In the genomic region with DNA sequence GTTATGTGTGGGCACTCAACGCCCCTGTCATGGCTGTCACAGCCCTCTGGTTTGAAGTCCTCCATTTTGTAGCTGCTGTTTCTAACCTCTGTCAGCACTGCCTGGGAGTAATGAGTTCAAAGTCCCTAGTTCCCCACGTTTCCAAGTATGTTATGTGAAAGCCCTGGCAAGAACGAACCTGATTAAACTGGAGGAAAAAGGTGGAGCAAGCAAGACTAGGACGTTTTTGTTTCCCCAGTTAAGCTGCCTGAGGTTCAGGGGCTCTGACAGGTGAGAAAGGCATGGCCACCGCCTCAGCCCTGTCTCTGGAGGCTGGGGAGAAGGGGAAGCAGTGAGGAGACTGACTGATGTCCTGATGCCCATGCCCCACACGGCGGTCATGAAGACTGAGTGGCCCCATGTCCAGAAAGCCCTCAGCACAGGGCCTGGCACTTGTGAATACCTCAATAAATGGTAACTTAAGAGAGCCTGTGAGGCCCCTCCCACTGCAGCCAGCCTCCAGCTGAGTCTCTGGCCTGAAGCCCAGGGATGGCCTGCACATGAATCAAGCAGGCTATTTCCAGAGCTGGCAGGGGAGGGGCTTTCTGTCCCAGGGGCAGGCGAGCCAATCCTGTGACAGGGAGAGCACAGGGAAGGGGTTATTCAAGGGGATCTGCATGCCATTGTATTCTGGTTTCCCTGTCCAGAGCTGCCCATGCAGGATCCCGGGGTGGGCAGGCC, we compare ENCODE assay signal across 9 cellular contexts.
DNase-seq lines count a peak whose midpoint lies in the region; ATAC-seq, FAIRE-seq and TF ChIP-seq lines count a peak whose summit lies in the region.
"Had no signal": no experiment of that assay in that cellular context is flagged by ENCODE, and none has a peak within 500 bp of the region (broad histone marks: within the 10 kb centered on the region; RNA-seq: fewer than 3 reads in every experiment).

No MANE protein-coding gene starts in this region.

- H3K4me1 ChIP-seq in K562 (replicated peaks in 1 of 2; ENCODE audit: control insufficient read depth in 2 of 2, insufficient read depth in 2 of 2, low read length in 2 of 2) (peaks cover 15 to 30% of the 10 kb centered on the region in 2 experiments), sigmoid colon (peaks cover 0 to 71% (median 63%) of the 10 kb centered on the region in 4 donors)

- TF ChIP-seq RAD21 in K562 (CRISPR knock-in tag; conservative IDR thresholded peaks at IDR 0.05 in 1 of 2, IDR thresholded peaks at IDR 0.05 in 1 of 2) = no peak

- H4K20me1 ChIP-seq in K562 (replicated peaks; ENCODE audit: control insufficient read depth, insufficient read depth, low read length) = peaks cover 28% of the 10 kb centered on the region

- FAIRE-seq in K562 (lab: Jason Lieb, UNC) (peak; percentile 94), D721Med (lab: Jason Lieb, UNC) (no peak)

- in situ Hi-C loops in K562 (cut with MboI) = loop anchor here (5.0 to 10.0 kb wide), 2 partner anchors 116 to 484 kb away; no protein-coding TSS in a partner anchor

- H3K27me3 ChIP-seq in K562 (ENCODE audit: control insufficient read depth in 2 of 2, insufficient read depth in 2 of 2, low read length in 2 of 2) (no peaks in the 10 kb centered on the region), sigmoid colon (no peaks in the 10 kb centered on the region)

- H3K27ac ChIP-seq in K562 (ENCODE audit: extremely low read depth, low read depth, low read length) (no peak overlapping the region), sigmoid colon (peak overlapping the region; percentile 67 to 91 (median 82))

- CTCF ChIA-PET in K562 (lab: Yijun Ruan, JAX; ENCODE audit: low intra/inter-chr PET ratio) = interaction anchor here (0.5 to 2.4 kb wide), 3 partner anchors 111 to 479 kb away, joined by 3 to 11 read pairs (median 4); no protein-coding TSS in a partner anchor

- H3K79me2 ChIP-seq in K562 (ENCODE audit: control insufficient read depth, insufficient read depth, low read length) = peaks cover 9% of the 10 kb centered on the region; the same call in 1 of the 3 replicates

- no TSS peak for BruUV-seq in K562 (replicated peaks; lab: Mats Ljungman, UMichigan)

- H3K4me3 ChIP-seq in K562 = no peak overlapping the region
- H3K4me3 ChIP-seq in sigmoid colon = no peak overlapping the region

- peak overlapping the region in 1 of 2 experiments; percentile 40; a peak in 1 of 4 replicates for H3K9ac ChIP-seq in K562 (ENCODE audit: insufficient read depth in 1 of 2, low read depth in 2 of 2, low read length in 2 of 2)

- TF ChIP-seq EP300 in K562 (IDR thresholded peaks at IDR 0.05; ENCODE audit: low read length) (no peak), sigmoid colon (IDR thresholded peaks at IDR 0.05) (peak in 2 of 4 donors; percentile 61 to 71)

- DNase-seq in C1 segment of cervical spinal cord (lab: John Stamatoyannopoulos, UW) (peak in 13 of 14 donors; percentile 35 to 94 (median 85)), NCI-H187 (lab: John Stamatoyannopoulos, UW) (peak; percentile 19 to 46), K562 (ENCODE audit: extremely low read depth in 1 of 4, low spot score in 3 of 4) (peak; percentile 40 to 85 (median 60)), hypothalamus (lab: John Stamatoyannopoulos, UW) (peak in 50 of 51 donors; percentile 30 to 96 (median 84)), sigmoid colon (peak; percentile 97), D721Med (ENCODE audit: insufficient read length, low spot score) (no peak)
- DNase-seq: activated naive CD8-positive, alpha-beta T cell treated with anti-CD3 and anti-CD28 coated beads, Interleukin-2, amount 10 ng/mL, durations not matched to agents 7 days and 5 days had no signal

- no peaks in the 10 kb centered on the region for H3K9me1 ChIP-seq in K562 (ENCODE audit: control insufficient read depth, insufficient read depth, low read length)

- no peak overlapping the region for H3K4me2 ChIP-seq in K562 (ENCODE audit: insufficient read depth, low read length)

- WGBS in K562 (ENCODE audit: insufficient coverage, low coverage, missing lambda C conversion rate) = 29% methylated on average over 9 of the region's 9 CpGs
- WGBS in sigmoid colon, 2 donors = 11 to 51% methylated on average over 9 of the region's 9 CpGs

- POLR2A ChIA-PET in K562 (lab: Yijun Ruan, JAX) = interaction anchor here (0.7 to 1.8 kb wide), 8 partner anchors 11 to 113 kb away, joined by 3 to 9 read pairs (median 3); a partner anchor contains a TSS

- no peak for TF ChIP-seq CTCF in K562 (IDR thresholded peaks at IDR 0.05 in 2 of 3, conservative IDR thresholded peaks at IDR 0.05 in 1 of 3; ENCODE audit: insufficient read depth in 2 of 3, low read depth in 1 of 3, low read length in 3 of 3)
- no peak for TF ChIP-seq CTCF in sigmoid colon (IDR thresholded peaks at IDR 0.05)
- TF ChIP-seq CTCF in D721Med (IDR thresholded peaks at IDR 0.05; ENCODE audit: insufficient read depth, missing control alignments) = no peak

- no peak for TF ChIP-seq POLR2A in K562 (conservative IDR thresholded peaks at IDR 0.05)
- TF ChIP-seq POLR2A in sigmoid colon (IDR thresholded peaks at IDR 0.05) = no peak

- intact Hi-C loops in K562 (cut with micrococcal nuclease) = loop anchor here (1.0 to 10.0 kb wide), 4 partner anchors 72 to 491 kb away; a partner anchor contains a TSS
- intact Hi-C loops in sigmoid colon (cut with DNase I) = loop anchor here (5.0 to 10.0 kb wide), 3 partner anchors 64 to 464 kb away; a partner anchor contains a TSS

- H3K9me3 ChIP-seq in K562 (replicated peaks; ENCODE audit: control insufficient read depth, insufficient read depth, low read depth, low read length) = no peaks in the 10 kb centered on the region
- no peaks in the 10 kb centered on the region for H3K9me3 ChIP-seq in sigmoid colon

- ATAC-seq in K562 (peak; percentile 83), HG02840 (IDR thresholded peaks at IDR 0.05; ENCODE audit: low FRiP score, unreplicated experiment) (no peak), GM21447 (IDR thresholded peaks at IDR 0.05; ENCODE audit: unreplicated experiment) (no peak)

- H3K36me3 ChIP-seq in K562 (ENCODE audit: control insufficient read depth, insufficient read depth, low read length) = peaks cover 34% of the 10 kb centered on the region
- H3K36me3 ChIP-seq in sigmoid colon = peaks cover 0 to 8% (median 0%) of the 10 kb centered on the region in 4 donors

- H2AFZ ChIP-seq in K562 (ENCODE audit: low read depth, low read length) = no peak overlapping the region

TF ChIP-seq in K562, 482 proteins besides CTCF, POLR2A, EP300 and RAD21 (continues in another document):
- TF ChIP-seq DACH1 (IDR thresholded peaks at IDR 0.05; ENCODE audit: partially characterized antibody) = peak; percentile 90
- TF ChIP-seq ZNF23 (CRISPR knock-in tag; IDR thresholded peaks at IDR 0.05) = no peak
- TF ChIP-seq, protein P1, sequence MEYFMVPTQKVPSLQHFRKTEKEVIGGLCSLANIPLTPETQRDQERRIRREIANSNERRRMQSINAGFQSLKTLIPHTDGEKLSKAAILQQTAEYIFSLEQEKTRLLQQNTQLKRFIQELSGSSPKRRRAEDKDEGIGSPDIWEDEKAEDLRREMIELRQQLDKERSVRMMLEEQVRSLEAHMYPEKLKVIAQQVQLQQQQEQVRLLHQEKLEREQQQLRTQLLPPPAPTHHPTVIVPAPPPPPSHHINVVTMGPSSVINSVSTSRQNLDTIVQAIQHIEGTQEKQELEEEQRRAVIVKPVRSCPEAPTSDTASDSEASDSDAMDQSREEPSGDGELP (CRISPR knock-in tag; IDR thresholded peaks at IDR 0.05; ENCODE audit: borderline replicate concordance) = peak; percentile 98
- peak; percentile 30 to 52; a peak in 3 of 4 replicates for TF ChIP-seq NRF1 (conservative IDR thresholded peaks at IDR 0.05 in 1 of 2, IDR thresholded peaks at IDR 0.05 in 1 of 2)
- no peak for TF ChIP-seq PML (IDR thresholded peaks at IDR 0.05; ENCODE audit: low read length)
- TF ChIP-seq MEIS2 (IDR thresholded peaks at IDR 0.05; ENCODE audit: partially characterized antibody) = peak; percentile 78
- no peak for TF ChIP-seq ZC3H11A (IDR thresholded peaks at IDR 0.05; ENCODE audit: low read depth, low read length)
- no peak for TF ChIP-seq E2F3 (CRISPR knock-in tag; IDR thresholded peaks at IDR 0.05)
- TF ChIP-seq, protein P2, sequence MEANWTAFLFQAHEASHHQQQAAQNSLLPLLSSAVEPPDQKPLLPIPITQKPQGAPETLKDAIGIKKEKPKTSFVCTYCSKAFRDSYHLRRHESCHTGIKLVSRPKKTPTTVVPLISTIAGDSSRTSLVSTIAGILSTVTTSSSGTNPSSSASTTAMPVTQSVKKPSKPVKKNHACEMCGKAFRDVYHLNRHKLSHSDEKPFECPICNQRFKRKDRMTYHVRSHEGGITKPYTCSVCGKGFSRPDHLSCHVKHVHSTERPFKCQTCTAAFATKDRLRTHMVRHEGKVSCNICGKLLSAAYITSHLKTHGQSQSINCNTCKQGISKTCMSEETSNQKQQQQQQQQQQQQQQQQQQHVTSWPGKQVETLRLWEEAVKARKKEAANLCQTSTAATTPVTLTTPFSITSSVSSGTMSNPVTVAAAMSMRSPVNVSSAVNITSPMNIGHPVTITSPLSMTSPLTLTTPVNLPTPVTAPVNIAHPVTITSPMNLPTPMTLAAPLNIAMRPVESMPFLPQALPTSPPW (CRISPR knock-in tag; IDR thresholded peaks at IDR 0.05) = peak; percentile 64
- TF ChIP-seq ZBTB7A (IDR thresholded peaks at IDR 0.05; ENCODE audit: borderline replicate concordance, control insufficient read depth, low read depth, low read length) = peak; percentile 43; the same call in 1 of the 2 replicates
- TF ChIP-seq, protein P3, sequence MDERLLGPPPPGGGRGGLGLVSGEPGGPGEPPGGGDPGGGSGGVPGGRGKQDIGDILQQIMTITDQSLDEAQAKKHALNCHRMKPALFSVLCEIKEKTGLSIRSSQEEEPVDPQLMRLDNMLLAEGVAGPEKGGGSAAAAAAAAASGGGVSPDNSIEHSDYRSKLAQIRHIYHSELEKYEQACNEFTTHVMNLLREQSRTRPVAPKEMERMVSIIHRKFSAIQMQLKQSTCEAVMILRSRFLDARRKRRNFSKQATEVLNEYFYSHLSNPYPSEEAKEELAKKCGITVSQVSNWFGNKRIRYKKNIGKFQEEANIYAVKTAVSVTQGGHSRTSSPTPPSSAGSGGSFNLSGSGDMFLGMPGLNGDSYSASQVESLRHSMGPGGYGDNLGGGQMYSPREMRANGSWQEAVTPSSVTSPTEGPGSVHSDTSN (CRISPR knock-in tag; IDR thresholded peaks at IDR 0.05; ENCODE audit: low read depth) = no peak
- TF ChIP-seq, protein P3 (tag; conservative IDR thresholded peaks at IDR 0.05; ENCODE audit: low read depth) = peak; percentile 88
- TF ChIP-seq CBFA2T2 (conservative IDR thresholded peaks at IDR 0.05) = no peak
